Comparison of ENCODE assay signal across 14 cellular contexts in genomic region chrX:155893513-155893912, GRCh38.
"Had no signal": no experiment of that assay in that cellular context is flagged by ENCODE, and none has a peak within 500 bp of the region (broad histone marks: within the 10 kb centered on the region; RNA-seq: fewer than 3 reads in every experiment).

No MANE protein-coding gene starts in this region.

- DNase-seq: activated CD4-positive, alpha-beta memory T cell treated with anti-CD3 and anti-CD28 coated beads for 36 hours; activated CD4-positive, alpha-beta T cell treated with anti-CD3 and anti-CD28 coated beads for 48 hours; activated naive CD4-positive, alpha-beta T cell; activated T-cell treated with anti-CD3 and anti-CD28 coated beads, Interleukin-2, amount 50 U/mL, for 1 hour; adrenal gland; central memory CD4-positive, alpha-beta T cell; effector memory CD4-positive, alpha-beta T cell; hypothalamus; left ventricle myocardium inferior; naive thymus-derived CD8-positive, alpha-beta T cell; small intestine; stimulated activated CD4-positive, alpha-beta T cell treated with anti-CD3 and anti-CD28 coated beads, Interleukin-2, amount 100 ng/mL, for 24 hours; stimulated activated naive CD8-positive, alpha-beta T cell treated with anti-CD3 and anti-CD28 coated beads, Interleukin-15, amount 100 ng/mL, for 72 hours; tibial artery had no signal

- H3K4me3 ChIP-seq: adrenal gland, left ventricle myocardium inferior, tibial artery had no signal
